18 cellular contexts compared by ENCODE assay signal in genomic region chr20:45313065-45313695, GRCh38. TPM values are rescaled to one million over a fixed set of nuclear protein-coding genes. Genes with fewer than 3 reads are reported as not detected.
DNase-seq lines count a peak whose midpoint lies in the region; ATAC-seq, FAIRE-seq and TF ChIP-seq lines count a peak whose summit lies in the region.
"Had no signal": no experiment of that assay in that cellular context is flagged by ENCODE, and none has a peak within 500 bp of the region (broad histone marks: within the 10 kb centered on the region; RNA-seq: fewer than 3 reads in every experiment).

No MANE protein-coding gene starts in this region.

- H3K56ac ChIP-seq in mesendoderm (ENCODE audit: low read length), result peak overlapping the region; percentile 25

- no peak overlapping the region for H3K9ac ChIP-seq in mesendoderm (ENCODE audit: low read length)
- H3K9ac ChIP-seq: KMS-11 had no signal

- no CpG with 5 or more reads among the region's 8 CpGs for WGBS in mesendoderm (ENCODE audit: extremely low coverage, insufficient coverage, low lambda C conversion rate)

- H2BK5ac ChIP-seq in mesendoderm (ENCODE audit: low read length), result no peak overlapping the region

- no peak overlapping the region for H3K18ac ChIP-seq in mesendoderm (ENCODE audit: low read length)

- no peaks in the 10 kb centered on the region for H3K79me1 ChIP-seq in mesendoderm (ENCODE audit: low read length)

- no peak overlapping the region for H3K4ac ChIP-seq in mesendoderm (ENCODE audit: low read depth, low read length)

- no peaks in the 10 kb centered on the region for H3K79me2 ChIP-seq in mesendoderm (ENCODE audit: control insufficient read depth, insufficient read depth, low read length)

- H3K27me3 ChIP-seq in mesendoderm (ENCODE audit: insufficient read depth, low read length, poor library complexity) (no peaks in the 10 kb centered on the region), upper lobe of right lung (peaks cover 48% of the 10 kb centered on the region)

- TF ChIP-seq CTCF in C4-2B (conservative IDR thresholded peaks at IDR 0.05), result no peak
- no peak for TF ChIP-seq CTCF in upper lobe of right lung (IDR thresholded peaks at IDR 0.05)
- no peak for TF ChIP-seq CTCF in GM13976 (IDR thresholded peaks at IDR 0.05; ENCODE audit: borderline replicate concordance, control extremely low read depth, extremely low read depth, insufficient read depth, missing control alignments)

- H2BK15ac ChIP-seq in mesendoderm (replicated peaks; ENCODE audit: low read depth), result no peak overlapping the region

- intact Hi-C loops in upper lobe of right lung (cut with DNase I), result no loop called here

- H3K36me3 ChIP-seq in mesendoderm (ENCODE audit: control insufficient read depth, insufficient read depth, low read length) (no peaks in the 10 kb centered on the region), upper lobe of right lung (no peaks in the 10 kb centered on the region)
- H3K36me3 ChIP-seq: BE2C, HAP-1 had no signal

- no peak overlapping the region for H2BK120ac ChIP-seq in mesendoderm (ENCODE audit: low read depth, low read length)

- no peak overlapping the region for H4K8ac ChIP-seq in mesendoderm (ENCODE audit: low read depth, low read length)

- peak; percentile 92 for FAIRE-seq in HTR-8/SVneo (lab: Jason Lieb, UNC)
- FAIRE-seq: A204.1, GM12878 had no signal

- H3K4me2 ChIP-seq in mesendoderm (ENCODE audit: low read length), result no peak overlapping the region
- H3K4me2 ChIP-seq: KMS-11 had no signal

- H3K4me1 ChIP-seq in mesendoderm (ENCODE audit: control insufficient read depth, low read depth, low read length) (no peaks in the 10 kb centered on the region), upper lobe of right lung (no peaks in the 10 kb centered on the region)
- H3K4me1 ChIP-seq: BE2C, HAP-1 had no signal

- no peak for DNase-seq in HTR-8/SVneo (ENCODE audit: insufficient read length, low spot score)
- no peak for DNase-seq in mesendoderm
- DNase-seq in upper lobe of right lung, result peak; percentile 29
- no peak for DNase-seq in NCI-H748 (lab: John Stamatoyannopoulos, UW; ENCODE audit: unreplicated experiment)
- DNase-seq in AML-193 (lab: John Stamatoyannopoulos, UW), result no peak
- DNase-seq in GM13976 (ENCODE audit: low spot score), result no peak
- DNase-seq: BE2C; CD4-positive, CD25-positive, alpha-beta regulatory T cell; DMS53; GOT3; HFFc6 had no signal

- no peak overlapping the region for H2AK5ac ChIP-seq in mesendoderm (ENCODE audit: low read length)

- ATAC-seq in upper lobe of right lung, result no peak
- ATAC-seq: GM12878 had no signal

- H3K9me3 ChIP-seq in upper lobe of right lung, result no peaks in the 10 kb centered on the region
- H3K9me3 ChIP-seq: BE2C, HAP-1 had no signal

- in situ Hi-C loops in GM13976 (cut with MboI; ENCODE audit: low sequenced_read_pairs, unreplicated experiment), result no loop called here

- H3K27ac ChIP-seq in C4-2B, result peak overlapping the region; percentile 5; the same call in 1 of the 2 replicates
- H3K27ac ChIP-seq in mesendoderm (ENCODE audit: low read depth, low read length), result no peak overlapping the region
- no peak overlapping the region for H3K27ac ChIP-seq in upper lobe of right lung
- H3K27ac ChIP-seq: KMS-11 had no signal

- H4K5ac ChIP-seq in mesendoderm (ENCODE audit: low read length), result no peak overlapping the region

- H3K23ac ChIP-seq in mesendoderm (ENCODE audit: low read length), result no peak overlapping the region

- H3K4me3 ChIP-seq in mesendoderm (ENCODE audit: low read length), result no peak overlapping the region
- H3K4me3 ChIP-seq in upper lobe of right lung, result no peak overlapping the region
- H3K4me3 ChIP-seq: GM12878, HAP-1 had no signal

RNA-seq across cellular contexts. Expression of gene MATN4, which starts 5.1 kb away (rescaled TPM):
- polyA plus RNA-seq in mesendoderm (2013, experiment 1 of 2), result 0.98 TPM
- 1.0 TPM for polyA plus RNA-seq in mesendoderm (2013, experiment 2 of 2)
- total RNA-seq in upper lobe of right lung, result 0.29 TPM
- total RNA-seq: CD4-positive, CD25-positive, alpha-beta regulatory T cell; G401; GM12878; HFFc6 had no signal
- polyA plus RNA-seq: IgD-negative memory B cell had no signal

RNA-seq across cellular contexts. Expression of gene RBPJL, which starts 6.5 kb away (rescaled TPM):
- 0.25 TPM for polyA plus RNA-seq in mesendoderm (2013, experiment 1 of 2)
- polyA plus RNA-seq in mesendoderm (2013, experiment 2 of 2), result 0.24 TPM
- total RNA-seq in upper lobe of right lung, result not detected
- total RNA-seq: CD4-positive, CD25-positive, alpha-beta regulatory T cell; G401; HFFc6 had no signal
- polyA plus RNA-seq: CD4-positive, CD25-positive, alpha-beta regulatory T cell; GM12878; IgD-negative memory B cell had no signal

RNA-seq across cellular contexts. Expression of gene SDC4, which starts 35.0 kb away (rescaled TPM):
- 33.0 TPM for polyA plus RNA-seq in mesendoderm (2013, experiment 1 of 2)
- 33.2 TPM for polyA plus RNA-seq in mesendoderm (2013, experiment 2 of 2)
- total RNA-seq in upper lobe of right lung, result 345 TPM
- polyA plus RNA-seq: IgD-negative memory B cell had no signal

RNA-seq across cellular contexts. Expression of gene SYS1, which starts 49.8 kb away (rescaled TPM):
- polyA plus RNA-seq in mesendoderm (2013, experiment 1 of 2), result 13.8 TPM
- 13.5 TPM for polyA plus RNA-seq in mesendoderm (2013, experiment 2 of 2)
- total RNA-seq in upper lobe of right lung, result 46.5 TPM

RNA-seq across cellular contexts. Expression of gene SLPI, which starts 58.8 kb away (rescaled TPM):
- not detected for polyA plus RNA-seq in mesendoderm (2013, experiment 1 of 2)
- polyA plus RNA-seq in mesendoderm (2013, experiment 2 of 2), result 0.08 TPM
- total RNA-seq in upper lobe of right lung, result 966 TPM
- total RNA-seq: CD4-positive, CD25-positive, alpha-beta regulatory T cell; G401 had no signal
- polyA plus RNA-seq: CD4-positive, CD25-positive, alpha-beta regulatory T cell; IgD-negative memory B cell had no signal
